In genomic region chrX:68895339-68896250, GRCh38 we compare ENCODE assay signal across 8 cellular contexts.
A peak's percentile ranks its signal among the peaks of the same experiment; 100 is the strongest.
DNase-seq lines count a peak whose midpoint lies in the region; ATAC-seq and TF ChIP-seq lines count a peak whose summit lies in the region.

No MANE protein-coding gene starts in this region.

- DNase-seq in H4 (ENCODE audit: low spot score) (peak; percentile 42), right atrium auricular region (ENCODE audit: low spot score) (peak; percentile 66), NCI-H1694 treated with DMSO at 0.1 percent for 48 hours (lab: John Stamatoyannopoulos, UW) (no peak), iPS-NIHi7 (ENCODE audit: extremely low spot score) (no peak), osteocyte (ENCODE audit: extremely low spot score, unreplicated experiment) (no peak)
- no peak for DNase-seq in activated CD8-positive, alpha-beta memory T cell treated with anti-CD3 and anti-CD28 coated beads, Interleukin-2, amount 50 U/mL, for 4 hours

- H3K4me1 ChIP-seq in right atrium auricular region (peaks cover 0 to 31% of the 10 kb centered on the region in 2 donors), skeletal muscle satellite cell (ENCODE audit: control insufficient read depth, insufficient read depth, low read length) (peaks cover 16% of the 10 kb centered on the region)

- H3K27me3 ChIP-seq in right atrium auricular region, result no peaks in the 10 kb centered on the region
- H3K27me3 ChIP-seq in skeletal muscle satellite cell (ENCODE audit: control insufficient read depth, insufficient read depth, low read length), result peaks cover 15% of the 10 kb centered on the region

- peak overlapping the region; percentile 19 for H3K4me2 ChIP-seq in skeletal muscle satellite cell (ENCODE audit: low read length)

- no peak overlapping the region for H3K4me3 Mint-ChIP-seq in activated T-helper 17 cell treated with anti-CD3 and anti-CD28 coated beads, Interleukin-2, amount 50 U/mL, for 72 hours
- H3K4me3 Mint-ChIP-seq in osteocyte (ENCODE audit: unreplicated experiment), result no peak overlapping the region

- H3K9me3 Mint-ChIP-seq in activated T-helper 17 cell treated with anti-CD3 and anti-CD28 coated beads, Interleukin-2, amount 50 U/mL, for 72 hours, result no peaks in the 10 kb centered on the region
- H3K9me3 Mint-ChIP-seq in osteocyte (ENCODE audit: unreplicated experiment), result no peaks in the 10 kb centered on the region

- TF ChIP-seq CTCF in right atrium auricular region (IDR thresholded peaks at IDR 0.05) (no peak), osteocyte (IDR thresholded peaks at IDR 0.05) (no peak)

- H3K9ac ChIP-seq in skeletal muscle satellite cell (ENCODE audit: low read depth, low read length), result no peak overlapping the region

- no peaks in the 10 kb centered on the region for H3K4me1 Mint-ChIP-seq in activated T-helper 17 cell treated with anti-CD3 and anti-CD28 coated beads, Interleukin-2, amount 50 U/mL, for 72 hours
- H3K4me1 Mint-ChIP-seq in osteocyte (ENCODE audit: unreplicated experiment), result peaks cover 12% of the 10 kb centered on the region

- H3K4me3 ChIP-seq in right atrium auricular region, result peak overlapping the region in 1 of 2 donors; percentile 31
- no peak overlapping the region for H3K4me3 ChIP-seq in skeletal muscle satellite cell (ENCODE audit: low read length)

- H3K36me3 ChIP-seq in right atrium auricular region (no peaks in the 10 kb centered on the region), skeletal muscle satellite cell (ENCODE audit: insufficient read depth, low read length) (no peaks in the 10 kb centered on the region)

- no peaks in the 10 kb centered on the region for H3K27me3 Mint-ChIP-seq in activated T-helper 17 cell treated with anti-CD3 and anti-CD28 coated beads, Interleukin-2, amount 50 U/mL, for 72 hours
- H3K27me3 Mint-ChIP-seq in osteocyte (ENCODE audit: unreplicated experiment), result peaks cover 5% of the 10 kb centered on the region

- peak overlapping the region; percentile 82 to 88 for H3K27ac ChIP-seq in right atrium auricular region

- no peak overlapping the region for H3K27ac Mint-ChIP-seq in activated T-helper 17 cell treated with anti-CD3 and anti-CD28 coated beads, Interleukin-2, amount 50 U/mL, for 72 hours
- H3K27ac Mint-ChIP-seq in osteocyte (ENCODE audit: unreplicated experiment), result no peak overlapping the region

- H3K9me3 ChIP-seq in right atrium auricular region, result no peaks in the 10 kb centered on the region
- H3K9me3 ChIP-seq in skeletal muscle satellite cell (replicated peaks; ENCODE audit: low read length), result no peaks in the 10 kb centered on the region

- peak; percentile 38 for ATAC-seq in activated T-helper 17 cell treated with anti-CD3 and anti-CD28 coated beads, Interleukin-2, amount 50 U/mL, for 72 hours (replicated peaks)

- H3K36me3 Mint-ChIP-seq in activated T-helper 17 cell treated with anti-CD3 and anti-CD28 coated beads, Interleukin-2, amount 50 U/mL, for 72 hours (ENCODE audit: low read depth), result no peaks in the 10 kb centered on the region
- no peaks in the 10 kb centered on the region for H3K36me3 Mint-ChIP-seq in osteocyte (ENCODE audit: unreplicated experiment)

Comparison
In these comparisons a context has a peak if more than half of its experiments do, and no peak if none do; other contexts are left out.
1. DNase-seq: peak in H4 (single experiment) and right atrium auricular region (single experiment); none in NCI-H1694 treated with DMSO at 0.1 percent for 48 hours (single experiment), activated CD8-positive, alpha-beta memory T cell treated with anti-CD3 and anti-CD28 coated beads, Interleukin-2, amount 50 U/mL, for 4 hours (single experiment), iPS-NIHi7 (single experiment) and osteocyte (single experiment).